Comparison of ENCODE assay signal across 24 cellular contexts in genomic region chr6:104159045-104159618, GRCh38.
"Had no signal": no experiment of that assay in that cellular context is flagged by ENCODE, and none has a peak within 500 bp of the region (broad histone marks: within the 10 kb centered on the region; RNA-seq: fewer than 3 reads in every experiment).

No MANE protein-coding gene starts in this region.

- H3K36me3 ChIP-seq: breast epithelium, colonic mucosa, Peyer's patch had no signal

- H3K9me3 ChIP-seq: breast epithelium, colonic mucosa, Peyer's patch had no signal

- H3K27ac ChIP-seq: breast epithelium, colonic mucosa, Peyer's patch, RWPE1 had no signal

- H3K4me3 ChIP-seq: breast epithelium, colonic mucosa, Peyer's patch had no signal

- DNase-seq: activated B cell treated with CpG ODN at 0.5 μM for 24 hours; activated CD4-positive, alpha-beta T cell treated with anti-CD3 and anti-CD28 coated beads for 1 hour; activated CD4-positive, alpha-beta T cell treated with anti-CD3 and anti-CD28 coated beads, Interleukin-2, amount 10 ng/mL, durations not matched to agents 24 days and 14 days; activated CD4-positive, alpha-beta T cell treated with anti-CD3 and anti-CD28 coated beads, Interleukin-2, amount 50 U/mL, for 48 hours; activated CD8-positive, alpha-beta memory T cell treated with anti-CD3 and anti-CD28 coated beads, Interleukin-2, amount 10 ng/mL, durations not matched to agents 7 days and 5 days; activated effector memory CD4-positive, alpha-beta T cell treated with Interleukin-2 at 50 U/mL for 16 hours; activated naive CD4-positive, alpha-beta T cell; activated T-cell treated with anti-CD3 and anti-CD28 coated beads, Interleukin-2, amount 50 U/mL, for 24 hours; aorta; caudate nucleus; colonic mucosa; NCI-H1092; NCI-H1417; NCI-H1930; NCI-H2171 treated with DMSO at 0.1 percent for 48 hours; NCI-H226; NCI-H526; NCI-H774; Peyer's patch; Right ventricle myocardium superior; T-helper 2 cell; T1000 had no signal

- ATAC-seq: activated CD8-positive, alpha-beta memory T cell treated with anti-CD3 and anti-CD28 coated beads, Interleukin-2, amount 10 ng/mL, durations not matched to agents 7 days and 5 days had no signal

- H3K4me1 ChIP-seq: breast epithelium, colonic mucosa, Peyer's patch had no signal

- H3K27me3 ChIP-seq: breast epithelium, colonic mucosa, Peyer's patch had no signal
